ENCODE assay signal across 24 cellular contexts in genomic region chr6:41711323-41712038, GRCh38. TPM values are rescaled to one million over a fixed set of nuclear protein-coding genes. Genes with fewer than 3 reads are reported as not detected.
A peak's percentile ranks its signal among the peaks of the same experiment; 100 is the strongest.
DNase-seq lines count a peak whose midpoint lies in the region; ATAC-seq and TF ChIP-seq lines count a peak whose summit lies in the region.
"Had no signal": no experiment of that assay in that cellular context is flagged by ENCODE, and none has a peak within 500 bp of the region (broad histone marks: within the 10 kb centered on the region; RNA-seq: fewer than 3 reads in every experiment).

No MANE protein-coding gene starts in this region.

- 80% methylated on average over 4 of the region's 9 CpGs; no CpG with 5 or more reads in 1 of the 2 donors for WGBS in esophagus squamous epithelium, 2 donors
- WGBS in sigmoid colon, 2 donors = 95 to 97% methylated on average over 9 of the region's 9 CpGs
- 95 to 98% methylated on average over 9 of the region's 9 CpGs for WGBS in GM23248 (ENCODE audit: low coverage in 1 of 2, low lambda C conversion rate in 2 of 2, missing lambda C conversion rate in 2 of 2), 2 experiments

- H4K20me1 ChIP-seq in GM23248 (ENCODE audit: insufficient read depth) = no peaks in the 10 kb centered on the region

- H3K9me2 ChIP-seq in GM23248 (ENCODE audit: insufficient read depth) = no peaks in the 10 kb centered on the region

- TF ChIP-seq CTCF in esophagus squamous epithelium (IDR thresholded peaks at IDR 0.05) = no peak
- no peak for TF ChIP-seq CTCF in sigmoid colon (IDR thresholded peaks at IDR 0.05)
- no peak for TF ChIP-seq CTCF in upper lobe of right lung (IDR thresholded peaks at IDR 0.05)

- peak overlapping the region; percentile 68 to 84 (median 82) for H3K27ac ChIP-seq in esophagus squamous epithelium
- H3K27ac ChIP-seq in sigmoid colon = peak overlapping the region; percentile 79 to 86 (median 84)
- peak overlapping the region; percentile 70 for H3K27ac ChIP-seq in upper lobe of right lung
- no peak overlapping the region for H3K27ac ChIP-seq in GM23248
- H3K27ac ChIP-seq: brain microvascular endothelial cell, SJSA1 had no signal

- no peak overlapping the region for H3K4me2 ChIP-seq in GM23248 (ENCODE audit: unreplicated experiment)

- H3K9ac ChIP-seq in GM23248 = no peak overlapping the region

- H3K4me3 ChIP-seq in esophagus squamous epithelium (no peak overlapping the region), sigmoid colon (no peak overlapping the region), upper lobe of right lung (no peak overlapping the region), GM23248 (no peak overlapping the region)
- H3K4me3 ChIP-seq: SJSA1 had no signal

- no peaks in the 10 kb centered on the region for H3K27me3 ChIP-seq in esophagus squamous epithelium
- no peaks in the 10 kb centered on the region for H3K27me3 ChIP-seq in sigmoid colon
- H3K27me3 ChIP-seq in upper lobe of right lung = no peaks in the 10 kb centered on the region
- H3K27me3 ChIP-seq in GM23248 (replicated peaks; ENCODE audit: insufficient read depth) = no peaks in the 10 kb centered on the region
- H3K27me3 ChIP-seq: brain microvascular endothelial cell, SJSA1 had no signal

- DNase-seq in Right ventricle myocardium superior (peak; percentile 6), Right ventricle myocardium inferior (ENCODE audit: missing footprints) (no peak), esophagus squamous epithelium (lab: John Stamatoyannopoulos, UW) (no peak), sigmoid colon (no peak), upper lobe of right lung (no peak), GM23248 (no peak)
- no peak for DNase-seq in central memory CD4-positive, alpha-beta T cell
- DNase-seq in activated CD8-positive, alpha-beta memory T cell treated with anti-CD3 and anti-CD28 coated beads, Interleukin-2, amount 50 U/mL, for 4 hours = no peak
- DNase-seq: activated CD8-positive, alpha-beta T cell treated with anti-CD3 and anti-CD28 coated beads, Interleukin-2, amount 10 ng/mL, durations not matched to agents 7 days and 5 days; activated T-cell treated with anti-CD3 and anti-CD28 coated beads, Interleukin-2, amount 50 U/mL, for 72 hours; brain microvascular endothelial cell; DMS53; naive thymus-derived CD8-positive, alpha-beta T cell; T-helper 2 cell had no signal

- H3K4me1 ChIP-seq in esophagus squamous epithelium (peaks cover 46 to 86% (median 58%) of the 10 kb centered on the region in 3 donors), sigmoid colon (peaks cover 0 to 87% (median 68%) of the 10 kb centered on the region in 4 donors), upper lobe of right lung (peaks cover 50% of the 10 kb centered on the region), GM23248 (ENCODE audit: insufficient read depth) (peaks cover 21% of the 10 kb centered on the region)

- intact Hi-C loops in Right ventricle myocardium superior (cut with DNase I) = no loop called here
- intact Hi-C loops in Right ventricle myocardium inferior (cut with DNase I) = no loop called here
- intact Hi-C loops in esophagus squamous epithelium (cut with DNase I) = no loop called here
- intact Hi-C loops in sigmoid colon (cut with DNase I) = no loop called here
- intact Hi-C loops in upper lobe of right lung (cut with DNase I) = no loop called here

- ATAC-seq in Right ventricle myocardium superior (ENCODE audit: poor library complexity) = no peak
- no peak for ATAC-seq in Right ventricle myocardium inferior
- ATAC-seq in upper lobe of right lung = no peak
- ATAC-seq: activated CD8-positive, alpha-beta T cell treated with anti-CD3 and anti-CD28 coated beads, Interleukin-2, amount 10 ng/mL, durations not matched to agents 7 days and 5 days; activated T-cell treated with anti-CD3 and anti-CD28 coated beads, Interleukin-2, amount 50 U/mL, for 72 hours; naive thymus-derived CD8-positive, alpha-beta T cell; stimulated activated effector memory CD8-positive, alpha-beta T cell treated with anti-CD3 and anti-CD28 coated beads, Interleukin-12 subunit alpha, Interleukin-12 subunit beta, amount 100 ng/mL, for 72 hours; WTC11 had no signal

- in situ Hi-C loops in GM23248 (cut with MboI) = no loop called here

- no peak for TF ChIP-seq EP300 in sigmoid colon (IDR thresholded peaks at IDR 0.05)

- H3K9me3 ChIP-seq in esophagus squamous epithelium = no peaks in the 10 kb centered on the region
- H3K9me3 ChIP-seq in sigmoid colon = no peaks in the 10 kb centered on the region
- H3K9me3 ChIP-seq in upper lobe of right lung = no peaks in the 10 kb centered on the region
- H3K9me3 ChIP-seq in GM23248 (ENCODE audit: low read depth) = no peaks in the 10 kb centered on the region
- H3K9me3 ChIP-seq: SJSA1 had no signal

- no peaks in the 10 kb centered on the region for H3F3A ChIP-seq in GM23248 (ENCODE audit: insufficient read depth)

- no peak overlapping the region for H2AFZ ChIP-seq in GM23248

- no peaks in the 10 kb centered on the region for H3K79me2 ChIP-seq in GM23248 (ENCODE audit: insufficient read depth)

- TF ChIP-seq POLR2A in esophagus squamous epithelium (IDR thresholded peaks at IDR 0.05) (no peak), sigmoid colon (IDR thresholded peaks at IDR 0.05) (no peak)

- no peaks in the 10 kb centered on the region for H3K36me3 ChIP-seq in esophagus squamous epithelium
- no peaks in the 10 kb centered on the region for H3K36me3 ChIP-seq in sigmoid colon
- H3K36me3 ChIP-seq in upper lobe of right lung = no peaks in the 10 kb centered on the region
- no peaks in the 10 kb centered on the region for H3K36me3 ChIP-seq in GM23248 (ENCODE audit: low read depth)
- H3K36me3 ChIP-seq: brain microvascular endothelial cell, SJSA1 had no signal

RNA-seq across cellular contexts. Expression of gene TFEB, which starts 23.9 kb away (rescaled TPM):
- 40.7 TPM for total RNA-seq in Right ventricle myocardium superior
- total RNA-seq in Right ventricle myocardium inferior = 39.5 TPM
- 10 to 100 TPM in 3 of 4 donors, 1 to 10 TPM in 1; 7.0 to 17.5 (median 13.4) TPM for total RNA-seq in esophagus squamous epithelium
- 10 to 100 TPM; 21.0 to 28.5 (median 24.2) TPM for total RNA-seq in sigmoid colon
- polyA plus RNA-seq in sigmoid colon = 10 to 100 TPM; 28.2 to 40.9 (median 34.0) TPM
- 40.3 TPM for total RNA-seq in upper lobe of right lung
- 5.7 and 10.0 TPM in 2 replicates for total RNA-seq in GM23248 (2014; rRNA removed; shearing (Covaris generic))
- polyA plus RNA-seq in GM23248 (2016; fragmentation: Nextera tagmentation; extraction: Ambion mirVana) = 5.5 and 6.4 TPM in 2 replicates

RNA-seq across cellular contexts. Expression of gene PGC, which starts 35.7 kb away (rescaled TPM):
- total RNA-seq in Right ventricle myocardium superior (not detected), Right ventricle myocardium inferior (not detected), esophagus squamous epithelium (under 1 TPM in 1 of 4 donors, not detected in 3; 0.95 TPM), sigmoid colon (not detected), upper lobe of right lung (1,050 TPM)
- polyA plus RNA-seq in sigmoid colon (10 to 100 TPM in 1 of 3 donors, 1 to 10 TPM in 1, under 1 TPM in 1; 0.07 to 12.6 (median 9.2) TPM), GM23248 (2016; fragmentation: Nextera tagmentation; extraction: Ambion mirVana) (not detected in 2 replicates)
- not detected in 2 replicates for total RNA-seq in GM23248 (2014; rRNA removed; shearing (Covaris generic))
- total RNA-seq: A172; activated CD8-positive, alpha-beta T cell treated with anti-CD3 and anti-CD28 coated beads, Interleukin-2, amount 10 ng/mL, durations not matched to agents 7 days and 5 days; activated T-cell treated with anti-CD3 and anti-CD28 coated beads, Interleukin-2, amount 50 U/mL, for 72 hours; dermis microvascular lymphatic vessel endothelial cell; epithelial cell of proximal tubule; HT1080; LHCN-M2; lung microvascular endothelial cell; naive thymus-derived CD8-positive, alpha-beta T cell; pulmonary artery endothelial cell; SJSA1 had no signal
- polyA plus RNA-seq: naive thymus-derived CD8-positive, alpha-beta T cell had no signal

Comparison
In these comparisons a context has a peak if more than half of its experiments do, and no peak if none do; other contexts are left out.
1. RNA of gene PGC, which starts 35.7 kb away (total RNA-seq): 1,050 TPM in upper lobe of right lung (single experiment); not detected in Right ventricle myocardium superior (single experiment), not detected in Right ventricle myocardium inferior (single experiment), 0.95 TPM in esophagus squamous epithelium, not detected in sigmoid colon and not detected in GM23248; every median in the first group is over 100 times any median in the second.